ENCODE assay signal across 25 cellular contexts in the genomic region with DNA sequence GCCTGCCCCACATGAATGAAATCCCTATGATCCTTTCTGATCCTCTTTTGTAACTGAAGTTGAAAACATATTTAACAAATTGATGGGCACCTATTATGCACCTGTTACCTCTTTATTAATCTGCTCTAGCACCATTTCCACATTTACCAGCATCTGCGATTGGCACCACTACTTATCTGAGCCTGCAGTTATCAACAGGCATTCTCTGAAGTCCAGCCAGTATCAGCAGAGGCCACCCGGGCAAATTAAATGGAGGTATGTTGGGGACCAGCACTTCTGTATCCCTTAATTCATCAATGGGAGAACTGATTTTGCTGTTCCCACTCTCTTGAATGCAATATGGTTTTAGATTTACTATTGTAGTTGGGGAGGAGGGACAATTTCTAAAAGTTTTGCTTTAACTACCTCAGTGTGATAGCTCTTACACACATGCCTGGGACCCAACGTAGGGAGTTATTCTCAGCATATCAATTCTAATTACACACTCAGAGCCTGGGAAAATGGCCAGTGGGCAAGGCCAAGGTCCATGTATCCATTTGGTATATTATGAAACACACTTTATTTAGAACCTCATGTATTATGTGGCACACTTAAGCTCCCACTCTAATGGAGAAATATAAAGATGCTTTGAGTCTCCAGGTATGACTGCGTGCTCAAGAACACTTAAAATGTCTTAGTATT.
DNase-seq lines count a peak whose midpoint lies in the region; ATAC-seq and TF ChIP-seq lines count a peak whose summit lies in the region.
"Had no signal": no experiment of that assay in that cellular context is flagged by ENCODE, and none has a peak within 500 bp of the region (broad histone marks: within the 10 kb centered on the region; RNA-seq: fewer than 3 reads in every experiment).

No MANE protein-coding gene starts in this region.

- H3K27me3 ChIP-seq in right atrium auricular region (no peaks in the 10 kb centered on the region), right cardiac atrium (ENCODE audit: control insufficient read depth, insufficient read depth) (no peaks in the 10 kb centered on the region)
- H3K27me3 ChIP-seq: BE2C; BLaER1 treated with 17β-estradiol and CSF1 and Interleukin-3, amounts not matched to agents 10 nM and 100 nM had no signal

- WGBS in right cardiac atrium: 52% methylated on average over 4 of the region's 4 CpGs

- no peaks in the 10 kb centered on the region for H3K9me3 ChIP-seq in right atrium auricular region
- H3K9me3 ChIP-seq in right cardiac atrium (ENCODE audit: control insufficient read depth, low read length): no peaks in the 10 kb centered on the region
- H3K9me3 ChIP-seq: A549, BE2C, HAP-1 had no signal

- no peaks in the 10 kb centered on the region for H3K36me3 ChIP-seq in right atrium auricular region
- H3K36me3 ChIP-seq: BE2C; BLaER1 treated with 17β-estradiol and CSF1 and Interleukin-3, amounts not matched to agents 10 nM and 100 nM; HAP-1 had no signal

- no peak for TF ChIP-seq CTCF in right atrium auricular region (IDR thresholded peaks at IDR 0.05)

- intact Hi-C loops in Right ventricle myocardium inferior (cut with DNase I) (no loop called here), cardiac septum (cut with DNase I) (no loop called here), left cardiac atrium (cut with DNase I) (no loop called here), right cardiac atrium (cut with DNase I) (no loop called here)

- no peak overlapping the region for H3K4me3 ChIP-seq in right atrium auricular region
- H3K4me3 ChIP-seq in right cardiac atrium (ENCODE audit: low read length): no peak overlapping the region
- H3K4me3 ChIP-seq: A549; BLaER1 treated with 17β-estradiol and CSF1 and Interleukin-3, amounts not matched to agents 10 nM and 100 nM; GM12878; GM23338; HAP-1 had no signal

- H3K4me1 ChIP-seq in right atrium auricular region (no peaks in the 10 kb centered on the region), right cardiac atrium (ENCODE audit: control insufficient read depth, insufficient read depth, low read length) (no peaks in the 10 kb centered on the region)
- H3K4me1 ChIP-seq: A549; BE2C; BLaER1 treated with 17β-estradiol and CSF1 and Interleukin-3, amounts not matched to agents 10 nM and 100 nM had no signal

- ATAC-seq in Right ventricle myocardium inferior: peak; percentile 90
- ATAC-seq in left cardiac atrium: peak; percentile 50 to 61
- peak; percentile 60 to 85 for ATAC-seq in right cardiac atrium
- ATAC-seq in GM18870 (IDR thresholded peaks at IDR 0.05; ENCODE audit: unreplicated experiment): no peak
- ATAC-seq: A549, GM12878, GM23338 had no signal

- peak overlapping the region in 1 of 2 donors; percentile 57 for H3K27ac ChIP-seq in right atrium auricular region
- H3K27ac ChIP-seq in right cardiac atrium (ENCODE audit: low read length): no peak overlapping the region
- H3K27ac ChIP-seq: A549; BLaER1 treated with 17β-estradiol and CSF1 and Interleukin-3, amounts not matched to agents 10 nM and 100 nM had no signal

- DNase-seq in Right ventricle myocardium inferior (ENCODE audit: missing footprints): no peak
- DNase-seq in right atrium auricular region (ENCODE audit: low spot score): no peak
- peak; percentile 75 for DNase-seq in cardiac septum (ENCODE audit: low spot score)
- peak; percentile 18 for DNase-seq in left cardiac atrium
- DNase-seq in right cardiac atrium: peak in 2 of 3 donors; percentile 25 to 45
- DNase-seq in NK-92 treated with Interleukin-12 subunit alpha and Interleukin-12 subunit beta, amount 100 ng/mL, for 24 hours (lab: John Stamatoyannopoulos, UW): no peak
- no peak for DNase-seq in NCI-H526 treated with DMSO at 0.1 percent for 48 hours (lab: John Stamatoyannopoulos, UW)
- DNase-seq: 8988T; ACHN; AML-193; BE2C; Calu3; CD4-positive, alpha-beta T cell; COR-L47; DMS 273 treated with DMSO at 0.1 percent for 48 hours; DMS79; EL; GDM1; HFFc6 had no signal

Comparison
In these comparisons a context has a peak if more than half of its experiments do, and no peak if none do; other contexts are left out.
1. DNase-seq: peak in cardiac septum (single experiment), left cardiac atrium (single experiment) and right cardiac atrium (2 of 3); none in Right ventricle myocardium inferior (single experiment), right atrium auricular region (single experiment), NK-92 treated with Interleukin-12 subunit alpha and Interleukin-12 subunit beta, amount 100 ng/mL, for 24 hours (single experiment) and NCI-H526 treated with DMSO at 0.1 percent for 48 hours (single experiment).